In genomic region chr1:43879414-43879813, GRCh38 we compare ENCODE assay signal across 15 cellular contexts. TPM values are rescaled to one million over a fixed set of nuclear protein-coding genes. Genes with fewer than 3 reads are reported as not detected.
DNase-seq lines count a peak whose midpoint lies in the region; ATAC-seq and TF ChIP-seq lines count a peak whose summit lies in the region.
"Had no signal": no experiment of that assay in that cellular context is flagged by ENCODE, and none has a peak within 500 bp of the region (broad histone marks: within the 10 kb centered on the region; RNA-seq: fewer than 3 reads in every experiment).

No MANE protein-coding gene starts in this region.

- H3K4me1 ChIP-seq in BLaER1 treated with 17β-estradiol and CSF1 and Interleukin-3, amounts not matched to agents 10 nM and 100 nM: peaks cover 25 to 59% (median 49%) of the 10 kb centered on the region in 10 experiments
- H3K4me1 ChIP-seq in CD4-positive, alpha-beta memory T cell (ENCODE audit: insufficient read depth, low read length): no peaks in the 10 kb centered on the region

- peak overlapping the region in 6 of 11 experiments; percentile 31 to 71 (median 65); a peak in 13 of 22 replicates for H3K27ac ChIP-seq in BLaER1 treated with 17β-estradiol and CSF1 and Interleukin-3, amounts not matched to agents 10 nM and 100 nM
- peak overlapping the region; percentile 55 for H3K27ac ChIP-seq in KOPT-K1 (ENCODE audit: low read depth, low read length, poor library complexity, severe bottlenecking)
- no peak overlapping the region for H3K27ac ChIP-seq in CD4-positive, alpha-beta memory T cell (ENCODE audit: low read depth, low read length)

- H3K27ac Mint-ChIP-seq in CD4-positive, alpha-beta memory T cell: no peak overlapping the region
- H3K27ac Mint-ChIP-seq: activated T-helper 1 cell treated with anti-CD3 and anti-CD28 coated beads, Interleukin-12 subunit alpha, Interleukin-12 subunit beta, Interleukin-2, Interleukin-4 antibody, amounts not matched to agents 30 ng/mL and 10 ng/mL and 1 ng/mL, durations not matched to agents 14 hours and 24 hours and 36 hours; brain; stimulated activated naive CD8-positive, alpha-beta T cell treated with anti-CD3 and anti-CD28 coated beads, Interleukin-15, Interleukin-2, amounts not matched to agents 100 ng/mL and 50 ng/mL, for 24 hours; T-helper 2 cell treated with Interferon-gamma antibody and Interleukin-4, amounts not matched to agents 5 μg/mL and 100 μg/mL, for 36 hours had no signal

- CTCF ChIA-PET in CD4-positive, alpha-beta memory T cell (lab: Charles Lee; ENCODE audit: partially characterized antibody): no interaction called here

- DNase-seq in astrocyte of the spinal cord (ENCODE audit: low read depth, low spot score): peak; percentile 63
- no peak for DNase-seq in omental fat pad (ENCODE audit: low spot score)
- DNase-seq in activated CD8-positive, alpha-beta memory T cell treated with anti-CD3 and anti-CD28 coated beads, Interleukin-2, amount 50 U/mL, for 48 hours: no peak
- DNase-seq in CD4-positive, alpha-beta memory T cell: no peak
- DNase-seq in SK-N-DZ (ENCODE audit: low spot score): no peak
- DNase-seq: effector CD4-positive, alpha-beta T cell; NCI-H510A treated with DMSO at 0.1 percent for 48 hours had no signal

- no peaks in the 10 kb centered on the region for H4K20me1 ChIP-seq in BLaER1 treated with 17β-estradiol and CSF1 and Interleukin-3, amounts not matched to agents 10 nM and 100 nM

- no peaks in the 10 kb centered on the region for H3K9me3 ChIP-seq in BLaER1 treated with 17β-estradiol and CSF1 and Interleukin-3, amounts not matched to agents 10 nM and 100 nM (replicated peaks in 1 of 11)
- H3K9me3 ChIP-seq in KOPT-K1 (ENCODE audit: insufficient read depth, low read length, poor library complexity, severe bottlenecking): no peaks in the 10 kb centered on the region
- no peaks in the 10 kb centered on the region for H3K9me3 ChIP-seq in CD4-positive, alpha-beta memory T cell (ENCODE audit: control insufficient read depth in 1 of 2, low read length in 2 of 2)
- H3K9me3 ChIP-seq: right atrium auricular region had no signal

- no peaks in the 10 kb centered on the region for H3K27me3 Mint-ChIP-seq in CD4-positive, alpha-beta memory T cell
- H3K27me3 Mint-ChIP-seq: brain; stimulated activated naive CD8-positive, alpha-beta T cell treated with anti-CD3 and anti-CD28 coated beads, Interleukin-15, Interleukin-2, amounts not matched to agents 100 ng/mL and 50 ng/mL, for 24 hours had no signal

- no peaks in the 10 kb centered on the region for H3K27me3 ChIP-seq in BLaER1 treated with 17β-estradiol and CSF1 and Interleukin-3, amounts not matched to agents 10 nM and 100 nM
- H3K27me3 ChIP-seq in CD4-positive, alpha-beta memory T cell (ENCODE audit: insufficient read depth, low read length): no peaks in the 10 kb centered on the region
- H3K27me3 ChIP-seq: right atrium auricular region had no signal

- ATAC-seq in omental fat pad (ENCODE audit: low FRiP score) (peak; percentile 16), HG02678 (IDR thresholded peaks at IDR 0.05; ENCODE audit: unreplicated experiment) (no peak)

- peaks cover 0 to 2% of the 10 kb centered on the region in 2 donors for H3K36me3 Mint-ChIP-seq in CD4-positive, alpha-beta memory T cell
- H3K36me3 Mint-ChIP-seq: brain had no signal

- intact Hi-C loops in CD4-positive, alpha-beta memory T cell (cut with micrococcal nuclease): no loop called here

- no peaks in the 10 kb centered on the region for H3K9me3 Mint-ChIP-seq in CD4-positive, alpha-beta memory T cell
- H3K9me3 Mint-ChIP-seq: activated T-helper 1 cell treated with anti-CD3 and anti-CD28 coated beads, Interleukin-12 subunit alpha, Interleukin-12 subunit beta, Interleukin-2, Interleukin-4 antibody, amounts not matched to agents 30 ng/mL and 10 ng/mL and 1 ng/mL, durations not matched to agents 14 hours and 24 hours and 36 hours; brain; stimulated activated naive CD8-positive, alpha-beta T cell treated with anti-CD3 and anti-CD28 coated beads, Interleukin-15, Interleukin-2, amounts not matched to agents 100 ng/mL and 50 ng/mL, for 24 hours; T-helper 2 cell treated with Interferon-gamma antibody and Interleukin-4, amounts not matched to agents 5 μg/mL and 100 μg/mL, for 36 hours had no signal

- no peak for TF ChIP-seq CTCF in astrocyte of the spinal cord (IDR thresholded peaks at IDR 0.05; ENCODE audit: low read depth, low read length)
- TF ChIP-seq CTCF in omental fat pad (IDR thresholded peaks at IDR 0.05): no peak

- peaks cover 0 to 25% (median 7%) of the 10 kb centered on the region in 11 experiments; a peak in 13 of 22 replicates for H3K36me3 ChIP-seq in BLaER1 treated with 17β-estradiol and CSF1 and Interleukin-3, amounts not matched to agents 10 nM and 100 nM
- H3K36me3 ChIP-seq in KOPT-K1 (ENCODE audit: insufficient read depth, low read length): no peaks in the 10 kb centered on the region
- no peaks in the 10 kb centered on the region for H3K36me3 ChIP-seq in CD4-positive, alpha-beta memory T cell (ENCODE audit: insufficient read depth, low read length)
- H3K36me3 ChIP-seq: right atrium auricular region had no signal

- H3K4me3 ChIP-seq in BLaER1 treated with 17β-estradiol and CSF1 and Interleukin-3, amounts not matched to agents 10 nM and 100 nM: peak overlapping the region in 4 of 10 experiments; percentile 3 to 35 (median 17); a peak in 2 of 20 replicates
- no peak overlapping the region for H3K4me3 ChIP-seq in astrocyte of the spinal cord (ENCODE audit: low read depth, low read length)
- H3K4me3 ChIP-seq in CD4-positive, alpha-beta memory T cell (ENCODE audit: low read length in 2 of 2): no peak overlapping the region
- H3K4me3 ChIP-seq: right atrium auricular region had no signal

- POLR2A ChIA-PET in CD4-positive, alpha-beta memory T cell (lab: Charles Lee; ENCODE audit: partially characterized antibody): no interaction called here

- H3K4me2 ChIP-seq in BLaER1 treated with 17β-estradiol and CSF1 and Interleukin-3, amounts not matched to agents 10 nM and 100 nM: peak overlapping the region in 10 of 11 experiments; percentile 3 to 88 (median 72); a peak in 18 of 22 replicates

- peak overlapping the region in 4 of 11 experiments; percentile 38 to 58 (median 42); a peak in 5 of 22 replicates for H3K9ac ChIP-seq in BLaER1 treated with 17β-estradiol and CSF1 and Interleukin-3, amounts not matched to agents 10 nM and 100 nM

- no peak overlapping the region for H3K4me3 Mint-ChIP-seq in CD4-positive, alpha-beta memory T cell
- H3K4me3 Mint-ChIP-seq: activated T-helper 1 cell treated with anti-CD3 and anti-CD28 coated beads, Interleukin-12 subunit alpha, Interleukin-12 subunit beta, Interleukin-2, Interleukin-4 antibody, amounts not matched to agents 30 ng/mL and 10 ng/mL and 1 ng/mL, durations not matched to agents 14 hours and 24 hours and 36 hours; brain; stimulated activated naive CD8-positive, alpha-beta T cell treated with anti-CD3 and anti-CD28 coated beads, Interleukin-15, Interleukin-2, amounts not matched to agents 100 ng/mL and 50 ng/mL, for 24 hours; T-helper 2 cell treated with Interferon-gamma antibody and Interleukin-4, amounts not matched to agents 5 μg/mL and 100 μg/mL, for 36 hours had no signal

- H3K4me1 Mint-ChIP-seq in CD4-positive, alpha-beta memory T cell: no peaks in the 10 kb centered on the region

- in situ Hi-C loops in astrocyte of the spinal cord (cut with HindIII; ENCODE audit: low sequenced_read_pairs): no loop called here

RNA-seq across cellular contexts. Expression of gene ARTN, which starts 54.2 kb away (rescaled TPM):
- total RNA-seq in omental fat pad: under 1 TPM in 3 of 4 donors, not detected in 1; 0.19 to 0.72 (median 0.63) TPM
- total RNA-seq in CD4-positive, alpha-beta memory T cell: under 1 TPM in 1 of 2 experiments, not detected in 1; 0.41 TPM
- not detected for polyA plus RNA-seq in CD4-positive, alpha-beta memory T cell
- polyA plus RNA-seq in SK-N-DZ (2014; cell fraction: cytosol; rRNA removed): 0.31 and 1.6 TPM in 2 replicates
- polyA plus RNA-seq in SK-N-DZ (2014; cell fraction: nucleus; rRNA removed): 3.7 and 4.4 TPM in 2 replicates
